ENCODE assay signal across 1 cellular context in the genomic region with DNA sequence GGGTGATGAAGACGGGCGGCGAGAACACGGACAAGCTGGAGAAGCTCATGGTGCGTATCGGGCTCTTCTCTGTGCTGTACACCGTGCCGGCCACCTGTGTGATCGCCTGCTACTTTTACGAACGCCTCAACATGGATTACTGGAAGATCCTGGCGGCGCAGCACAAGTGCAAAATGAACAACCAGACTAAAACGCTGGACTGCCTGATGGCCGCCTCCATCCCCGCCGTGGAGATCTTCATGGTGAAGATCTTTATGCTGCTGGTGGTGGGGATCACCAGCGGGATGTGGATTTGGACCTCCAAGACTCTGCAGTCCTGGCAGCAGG.
TF ChIP-seq lines count a peak whose summit lies in the region.

No MANE protein-coding gene starts in this region.

TF ChIP-seq in H1, 55 proteins besides CTCF, POLR2A, EP300 and RAD21:
- TF ChIP-seq TEAD4 (IDR thresholded peaks at IDR 0.05; ENCODE audit: low read depth, low read length) (no peak), SIN3A (conservative IDR thresholded peaks at IDR 0.05 in 1 of 2, IDR thresholded peaks at IDR 0.05 in 1 of 2; ENCODE audit: low read depth in 1 of 2, low read length in 2 of 2) (no peak), BACH1 (IDR thresholded peaks at IDR 0.05; ENCODE audit: low read length) (no peak), RNF2 (IDR thresholded peaks at IDR 0.05; ENCODE audit: borderline replicate concordance, low read depth, low read length, missing control alignments, poor library complexity, severe bottlenecking) (peak; percentile 3), SUZ12 (IDR thresholded peaks at IDR 0.05; ENCODE audit: low read length) (peak; percentile 78; the same call in 1 of the 2 replicates), SIX5 (IDR thresholded peaks at IDR 0.05; ENCODE audit: low read depth, low read length) (no peak), HDAC2 (IDR thresholded peaks at IDR 0.05; ENCODE audit: borderline replicate concordance in 1 of 2, low read depth in 2 of 2, low read length in 2 of 2) (no peak), HDAC6 (IDR thresholded peaks at IDR 0.05; ENCODE audit: low read depth, low read length) (no peak), BCL11A (IDR thresholded peaks at IDR 0.05; ENCODE audit: low read depth in 2 of 2, low read length in 2 of 2) (no peak), RFX5 (IDR thresholded peaks at IDR 0.05; ENCODE audit: borderline replicate concordance, low read depth, low read length) (no peak), KDM4A (IDR thresholded peaks at IDR 0.05; ENCODE audit: low read depth, low read length, severe bottlenecking) (no peak), EZH2 (IDR thresholded peaks at IDR 0.05; ENCODE audit: low read depth, low read length, severe bottlenecking) (peak; percentile 70), GTF2F1 (IDR thresholded peaks at IDR 0.05; ENCODE audit: borderline replicate concordance, low read depth, low read length) (no peak), ASH2L (IDR thresholded peaks at IDR 0.05; ENCODE audit: low read length) (no peak), CREB1 (IDR thresholded peaks at IDR 0.05) (no peak)
